Comparison of ENCODE assay signal across 21 cellular contexts in the genomic region with DNA sequence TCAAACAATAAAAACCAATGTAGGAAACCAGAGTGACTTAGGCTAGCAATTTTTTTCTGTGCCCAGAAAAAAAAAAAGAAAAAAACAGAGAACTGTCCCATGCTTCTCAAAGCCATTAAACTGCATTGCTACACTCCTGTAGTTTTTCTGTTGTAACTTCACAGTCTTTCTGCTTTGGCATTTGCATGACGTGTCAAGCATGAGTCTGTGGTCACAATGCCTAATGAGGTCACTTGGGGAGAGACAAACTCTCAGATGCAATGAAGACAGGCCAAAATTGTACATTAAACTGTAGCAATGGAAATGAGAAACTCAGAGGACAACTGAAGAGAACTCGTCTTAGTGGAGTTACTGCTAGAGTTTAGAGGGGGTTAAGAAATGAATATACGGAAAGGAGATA. TPM values are rescaled to one million over a fixed set of nuclear protein-coding genes. Genes with fewer than 3 reads are reported as not detected.
DNase-seq lines count a peak whose midpoint lies in the region; ATAC-seq, FAIRE-seq and TF ChIP-seq lines count a peak whose summit lies in the region.
"Had no signal": no experiment of that assay in that cellular context is flagged by ENCODE, and none has a peak within 500 bp of the region (broad histone marks: within the 10 kb centered on the region; RNA-seq: fewer than 3 reads in every experiment).

No MANE protein-coding gene starts in this region.

- no peak for TF ChIP-seq CTCF in H1 (IDR thresholded peaks at IDR 0.05; ENCODE audit: control extremely low read depth in 1 of 3, insufficient read depth in 1 of 3, low read depth in 1 of 3, low read length in 3 of 3)
- no peak for TF ChIP-seq CTCF in osteoblast (IDR thresholded peaks at IDR 0.05; ENCODE audit: extremely low read depth, low read depth, low read length)

- WGBS in H1 (ENCODE audit: extremely low coverage in 1 of 2, insufficient coverage in 1 of 2, insufficient read length in 1 of 2, insufficient replicate concordance in 2 of 2, low coverage in 1 of 2, low lambda C conversion rate in 2 of 2, missing lambda C conversion rate in 1 of 2), 2 experiments, result 84 to 100% methylated on average over 1 to 3 of the region's 3 CpGs

- H3K9me3 ChIP-seq in H1 (ENCODE audit: insufficient read depth in 2 of 2, low read depth in 1 of 2, low read length in 1 of 2) (no peaks in the 10 kb centered on the region), osteoblast (ENCODE audit: low read depth, low read length) (no peaks in the 10 kb centered on the region), SJCRH30 (replicated peaks) (no peaks in the 10 kb centered on the region)
- H3K9me3 ChIP-seq: BLaER1 treated with 17β-estradiol and CSF1 and Interleukin-3, amounts not matched to agents 10 nM and 100 nM; heart right ventricle had no signal

- no peaks in the 10 kb centered on the region for H3K23me2 ChIP-seq in H1 (ENCODE audit: low read depth, low read length)

- H2AK5ac ChIP-seq in H1 (ENCODE audit: low read depth, low read length), result no peak overlapping the region

- H3K4me2 ChIP-seq in H1 (ENCODE audit: insufficient read depth in 1 of 2, low read depth in 2 of 2, low read length in 2 of 2) (no peak overlapping the region), osteoblast (ENCODE audit: insufficient read depth, low read length) (peak overlapping the region; percentile 18)

- no peak overlapping the region; the same call in 1 of the 2 replicates for H2BK20ac ChIP-seq in H1 (ENCODE audit: low read length)

- H2BK5ac ChIP-seq in H1 (ENCODE audit: low read depth, low read length), result no peak overlapping the region

- H3K27me3 ChIP-seq in H1 (replicated peaks in 1 of 4; ENCODE audit: control insufficient read depth in 3 of 4, extremely low read depth in 1 of 4, insufficient read depth in 3 of 4, low read length in 3 of 4), result no peaks in the 10 kb centered on the region
- H3K27me3 ChIP-seq in osteoblast (ENCODE audit: insufficient read depth, low read length), result no peaks in the 10 kb centered on the region
- no peaks in the 10 kb centered on the region for H3K27me3 ChIP-seq in SJCRH30
- H3K27me3 ChIP-seq: BLaER1 treated with 17β-estradiol and CSF1 and Interleukin-3, amounts not matched to agents 10 nM and 100 nM; heart right ventricle had no signal

- H4K20me1 ChIP-seq in H1 (replicated peaks in 1 of 2; ENCODE audit: control insufficient read depth in 1 of 2, insufficient read depth in 2 of 2, low read length in 2 of 2) (no peaks in the 10 kb centered on the region), osteoblast (ENCODE audit: insufficient read depth, low read length) (no peaks in the 10 kb centered on the region)
- H4K20me1 ChIP-seq: BLaER1 treated with 17β-estradiol and CSF1 and Interleukin-3, amounts not matched to agents 10 nM and 100 nM had no signal

- H3K36me3 ChIP-seq in H1 (ENCODE audit: control insufficient read depth in 2 of 4, insufficient read depth in 4 of 4, low read length in 3 of 4), result no peaks in the 10 kb centered on the region
- H3K36me3 ChIP-seq in osteoblast (ENCODE audit: insufficient read depth, low read length), result peaks cover 84% of the 10 kb centered on the region
- no peaks in the 10 kb centered on the region for H3K36me3 ChIP-seq in SJCRH30
- H3K36me3 ChIP-seq: BLaER1 treated with 17β-estradiol and CSF1 and Interleukin-3, amounts not matched to agents 10 nM and 100 nM had no signal

- no peak overlapping the region for H3K18ac ChIP-seq in H1 (ENCODE audit: extremely low read depth, low read length)

- H3K4me1 ChIP-seq in H1 (replicated peaks in 1 of 4; ENCODE audit: control insufficient read depth in 3 of 4, insufficient read depth in 4 of 4, low read length in 3 of 4) (no peaks in the 10 kb centered on the region; a peak in 1 of 7 replicates), osteoblast (ENCODE audit: insufficient read depth, low read length) (peaks cover 47% of the 10 kb centered on the region), SJCRH30 (peaks cover 11% of the 10 kb centered on the region)

- no peak overlapping the region for H3K56ac ChIP-seq in H1 (replicated peaks; ENCODE audit: insufficient read length, low read depth, low read length)

- no peak overlapping the region for H4K91ac ChIP-seq in H1 (replicated peaks; ENCODE audit: insufficient read length, low read length)

- no peak for FAIRE-seq in H1 (lab: Jason Lieb, UNC)
- FAIRE-seq: GM19239 had no signal

- no peak overlapping the region for H3K4me3 ChIP-seq in H1 (ENCODE audit: extremely low read depth in 1 of 4, insufficient read depth in 2 of 4, low read depth in 3 of 4, low read length in 4 of 4)
- no peak overlapping the region for H3K4me3 ChIP-seq in osteoblast (ENCODE audit: insufficient read depth, low read length)
- no peak overlapping the region for H3K4me3 ChIP-seq in SJCRH30
- H3K4me3 ChIP-seq: BLaER1 treated with 17β-estradiol and CSF1 and Interleukin-3, amounts not matched to agents 10 nM and 100 nM; heart right ventricle had no signal

- no peak for TF ChIP-seq EP300 in H1 (IDR thresholded peaks at IDR 0.05; ENCODE audit: borderline replicate concordance in 1 of 2, low read depth in 2 of 2, low read length in 2 of 2)

- H3K23ac ChIP-seq in H1 (ENCODE audit: insufficient read length), result no peak overlapping the region

- no peak overlapping the region for H3K4ac ChIP-seq in H1 (replicated peaks; ENCODE audit: insufficient read length, low read depth, low read length)

- no peak overlapping the region for H4K5ac ChIP-seq in H1 (ENCODE audit: insufficient read length, low read depth, low read length)

- H3K79me1 ChIP-seq in H1 (ENCODE audit: low read depth, low read length), result no peaks in the 10 kb centered on the region

- H2AFZ ChIP-seq in H1 (ENCODE audit: low read length) (no peak overlapping the region), osteoblast (ENCODE audit: low read length) (no peak overlapping the region)

- POLR2A ChIA-PET in H1 (lab: Charles Lee; ENCODE audit: partially characterized antibody), result no interaction called here

- no peak for TF ChIP-seq RAD21 in H1 (IDR thresholded peaks at IDR 0.05 in 1 of 2, conservative IDR thresholded peaks at IDR 0.05 in 1 of 2; ENCODE audit: low read depth in 2 of 2, low read length in 2 of 2)

- ATAC-seq in HG03139 (IDR thresholded peaks at IDR 0.05; ENCODE audit: unreplicated experiment), result no peak
- ATAC-seq: heart right ventricle, left cardiac atrium, SK-N-SH treated with all-trans-retinoic acid at 6 μM for 48 hours had no signal

- H4K8ac ChIP-seq in H1 (ENCODE audit: extremely low read depth, insufficient read depth, low read length), result no peak overlapping the region

- no peak overlapping the region for H2BK120ac ChIP-seq in H1 (replicated peaks; ENCODE audit: low read depth, low read length)

- DNase-seq in GM04504 (ENCODE audit: low read depth) (peak; percentile 80), MV-4-11 (lab: John Stamatoyannopoulos, UW) (peak; percentile 86), H1 (ENCODE audit: low read depth in 1 of 2, low spot score in 2 of 2) (no peak), osteoblast (ENCODE audit: insufficient read length, low spot score, missing footprints) (peak; percentile 69), COLO668 (lab: John Stamatoyannopoulos, UW; ENCODE audit: unreplicated experiment) (no peak), GDM1 (lab: John Stamatoyannopoulos, UW) (no peak), SJCRH30 (no peak)
- DNase-seq: activated naive CD4-positive, alpha-beta T cell treated with anti-CD3 and anti-CD28 coated beads for 36 hours; central memory CD4-positive, alpha-beta T cell; H7; heart right ventricle; left cardiac atrium; NCI-H1092; NK-92 treated with Interleukin-12 subunit alpha and Interleukin-12 subunit beta, amount 100 ng/mL, for 24 hours; retina; stimulated activated CD4-positive, alpha-beta T cell treated with anti-CD3 and anti-CD28 coated beads, Interleukin-4, amount 100 ng/mL, for 24 hours had no signal

- no peak overlapping the region for H2BK15ac ChIP-seq in H1 (ENCODE audit: low read length)

- H3K14ac ChIP-seq in H1 (ENCODE audit: insufficient read length), result no peak overlapping the region

- H2BK12ac ChIP-seq in H1 (ENCODE audit: low read depth, low read length), result 0 out of 2 replicates have a peak overlapping the region, but pooled peaks have one; percentile 6

- no peaks in the 10 kb centered on the region for H3K79me2 ChIP-seq in H1 (ENCODE audit: control insufficient read depth in 1 of 2, insufficient read depth in 2 of 2, low read length in 2 of 2)
- peaks cover 4% of the 10 kb centered on the region for H3K79me2 ChIP-seq in osteoblast (ENCODE audit: insufficient read depth, low read length)

- H3K27ac ChIP-seq in H1 (ENCODE audit: low read depth, low read length), result no peak overlapping the region
- H3K27ac ChIP-seq in osteoblast (ENCODE audit: low read depth, low read length), result peak overlapping the region; percentile 95
- no peak overlapping the region for H3K27ac ChIP-seq in SJCRH30
- H3K27ac ChIP-seq: BLaER1 treated with 17β-estradiol and CSF1 and Interleukin-3, amounts not matched to agents 10 nM and 100 nM; heart right ventricle; VCaP had no signal

- no peak for TF ChIP-seq POLR2A in H1 (IDR thresholded peaks at IDR 0.05; ENCODE audit: control extremely low read depth in 1 of 2, low read depth in 2 of 2, low read length in 2 of 2)

- CTCF ChIA-PET in H1 (lab: Charles Lee; ENCODE audit: partially characterized antibody), result no interaction called here

- no peak overlapping the region for H3K9ac ChIP-seq in H1 (replicated peaks in 1 of 4; ENCODE audit: extremely low read depth in 1 of 4, low read depth in 3 of 4, low read length in 3 of 4)
- H3K9ac ChIP-seq: BLaER1 treated with 17β-estradiol and CSF1 and Interleukin-3, amounts not matched to agents 10 nM and 100 nM had no signal

RNA-seq across cellular contexts. Expression of a gene that starts 30.8 kb away (rescaled TPM):
- 12.6 and 12.9 TPM in 2 replicates for total RNA-seq in H1 (2021; fragmentation: NEBNext Ultra II Directional; extraction: Animal tissue kit (Norgen Biotek cat#: 25700))
- polyA plus RNA-seq in H1 (2011; rRNA removed), result 0.89 and 1.1 TPM in 2 replicates
- polyA plus RNA-seq in H1 (2011; cell fraction: cytosol; rRNA removed), result 1.00 TPM
- 1.2 TPM for polyA plus RNA-seq in H1 (2011; cell fraction: nucleus; rRNA removed)
- polyA plus RNA-seq in H1 (2012, experiment 1 of 2), result 4.2 to 5.6 TPM (median 5.1 TPM) in 4 replicates
- polyA plus RNA-seq in H1 (2012, experiment 2 of 2), result 0.49 TPM
- polyA plus RNA-seq in H1 (2013, experiment 1 of 2), result 23.7 TPM
- 25.8 TPM for polyA plus RNA-seq in H1 (2013, experiment 2 of 2)
- 0.91 and 1.7 TPM in 2 replicates for polyA minus RNA-seq in H1 (2011; rRNA and poly(A)+ RNA removed)
- 2.2 TPM for polyA minus RNA-seq in H1 (2011; cell fraction: cytosol; rRNA and poly(A)+ RNA removed)
- polyA minus RNA-seq in H1 (2011; cell fraction: nucleus; rRNA and poly(A)+ RNA removed), result 2.2 TPM
- total RNA-seq in osteoblast, result 564 and 657 TPM in 2 replicates
- 14.5 and 18.0 TPM in 2 replicates for total RNA-seq in SJCRH30 (2014; rRNA removed; shearing (Covaris generic))
- total RNA-seq: activated naive CD4-positive, alpha-beta T cell treated with anti-CD3 and anti-CD28 coated beads for 36 hours had no signal

RNA-seq across cellular contexts. Expression of a gene that starts 48.3 kb away (rescaled TPM):
- total RNA-seq in H1 (2021; fragmentation: NEBNext Ultra II Directional; extraction: Animal tissue kit (Norgen Biotek cat#: 25700)), result 30.5 and 36.5 TPM in 2 replicates
- 21.8 and 38.6 TPM in 2 replicates for polyA plus RNA-seq in H1 (2011; rRNA removed)
- polyA plus RNA-seq in H1 (2011; cell fraction: cytosol; rRNA removed), result 29.0 TPM
- 8.3 TPM for polyA plus RNA-seq in H1 (2011; cell fraction: nucleus; rRNA removed)
- 14.5 to 25.2 TPM (median 18.4 TPM) in 4 replicates for polyA plus RNA-seq in H1 (2012, experiment 1 of 2)
- polyA plus RNA-seq in H1 (2012, experiment 2 of 2), result 1.5 TPM
- polyA plus RNA-seq in H1 (2013, experiment 1 of 2), result 28.7 TPM
- polyA plus RNA-seq in H1 (2013, experiment 2 of 2), result 34.7 TPM
- 53.1 and 54.8 TPM in 2 replicates for polyA minus RNA-seq in H1 (2011; rRNA and poly(A)+ RNA removed)
- polyA minus RNA-seq in H1 (2011; cell fraction: cytosol; rRNA and poly(A)+ RNA removed), result 24.4 TPM
- polyA minus RNA-seq in H1 (2011; cell fraction: nucleus; rRNA and poly(A)+ RNA removed), result 26.4 TPM
- 41.8 and 58.3 TPM in 2 replicates for total RNA-seq in osteoblast
- total RNA-seq in SJCRH30 (2014; rRNA removed; shearing (Covaris generic)), result 36.6 and 37.1 TPM in 2 replicates

RNA-seq across cellular contexts. Expression of a gene that starts 48.4 kb away (rescaled TPM):
- total RNA-seq in H1 (2021; fragmentation: NEBNext Ultra II Directional; extraction: Animal tissue kit (Norgen Biotek cat#: 25700)), result 54.9 and 55.3 TPM in 2 replicates
- 27.3 and 27.6 TPM in 2 replicates for polyA plus RNA-seq in H1 (2011; rRNA removed)
- polyA plus RNA-seq in H1 (2011; cell fraction: cytosol; rRNA removed), result 41.3 TPM
- polyA plus RNA-seq in H1 (2011; cell fraction: nucleus; rRNA removed), result 20.5 TPM
- 37.1 to 44.2 TPM (median 41.7 TPM) in 4 replicates for polyA plus RNA-seq in H1 (2012, experiment 1 of 2)
- polyA plus RNA-seq in H1 (2012, experiment 2 of 2), result 11.4 TPM
- 36.7 TPM for polyA plus RNA-seq in H1 (2013, experiment 1 of 2)
- polyA plus RNA-seq in H1 (2013, experiment 2 of 2), result 35.4 TPM
- 15.0 and 15.8 TPM in 2 replicates for polyA minus RNA-seq in H1 (2011; rRNA and poly(A)+ RNA removed)
- polyA minus RNA-seq in H1 (2011; cell fraction: cytosol; rRNA and poly(A)+ RNA removed), result 33.8 TPM
- 25.9 TPM for polyA minus RNA-seq in H1 (2011; cell fraction: nucleus; rRNA and poly(A)+ RNA removed)
- 67.2 and 68.4 TPM in 2 replicates for total RNA-seq in osteoblast
- 54.6 and 55.2 TPM in 2 replicates for total RNA-seq in SJCRH30 (2014; rRNA removed; shearing (Covaris generic))

Comparison
In these comparisons a context has a peak if more than half of its experiments do, and no peak if none do; other contexts are left out.
1. DNase-seq: peak in GM04504 (single experiment), MV-4-11 (single experiment) and osteoblast (single experiment); none in H1 (0 of 2), COLO668 (single experiment), GDM1 (single experiment) and SJCRH30 (0 of 2).
2. RNA of a gene that starts 30.8 kb away (total RNA-seq): 564 to 657 TPM in osteoblast; 14.5 to 18.0 TPM in SJCRH30 and 12.6 to 12.9 TPM in H1; every median in the first group is over 10 times any median in the second.